In the genomic region with DNA sequence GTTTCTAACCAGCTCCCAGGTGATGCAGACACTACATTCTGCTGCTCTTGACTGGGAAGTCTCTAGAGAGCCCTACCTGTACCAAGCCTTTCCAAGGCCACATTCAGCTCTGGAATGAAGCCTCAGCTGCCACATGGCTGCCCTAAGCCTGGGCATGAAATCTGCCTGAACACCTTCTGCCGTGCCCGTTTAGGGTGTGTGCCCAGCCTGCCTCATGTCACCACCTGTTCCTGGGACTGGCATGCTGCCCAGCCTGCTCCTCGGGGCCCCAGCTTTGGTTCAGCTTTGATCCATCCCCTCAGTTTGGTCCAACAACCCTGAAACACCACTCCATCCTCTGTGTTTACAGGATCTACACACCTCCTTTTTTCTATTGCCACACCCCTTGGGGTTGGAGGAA, we compare ENCODE assay signal across 22 cellular contexts.
DNase-seq lines count a peak whose midpoint lies in the region; ATAC-seq and FAIRE-seq lines count a peak whose summit lies in the region.
"Had no signal": no experiment of that assay in that cellular context is flagged by ENCODE, and none has a peak within 500 bp of the region (broad histone marks: within the 10 kb centered on the region; RNA-seq: fewer than 3 reads in every experiment).

No MANE protein-coding gene starts in this region.

- no peaks in the 10 kb centered on the region for H3K27me3 ChIP-seq in small intestine (ENCODE audit: control insufficient read depth in 2 of 2, insufficient read depth in 2 of 2, low read length in 2 of 2)
- H3K27me3 ChIP-seq: upper lobe of left lung had no signal

- no peak for ATAC-seq in GM19463 (IDR thresholded peaks at IDR 0.05; ENCODE audit: unreplicated experiment)
- ATAC-seq: activated CD8-positive, alpha-beta memory T cell treated with anti-CD3 and anti-CD28 coated beads, Interleukin-2, amount 10 ng/mL, durations not matched to agents 7 days and 5 days; HepG2; left lobe of liver had no signal

- 12 to 60% (median 34%) methylated on average over 3 of the region's 3 CpGs for WGBS in small intestine, 3 donors

- H3K27ac ChIP-seq in small intestine (ENCODE audit: low read depth in 1 of 2, low read length in 1 of 2): no peak overlapping the region
- H3K27ac ChIP-seq: 22Rv1 had no signal

- H3K4me1 ChIP-seq in small intestine (ENCODE audit: control insufficient read depth in 2 of 2, insufficient read depth in 1 of 2, low read depth in 1 of 2, low read length in 1 of 2): no peaks in the 10 kb centered on the region

- peaks cover 2% of the 10 kb centered on the region for H3K9me3 ChIP-seq in small intestine (ENCODE audit: control insufficient read depth, low read depth)
- H3K9me3 ChIP-seq: upper lobe of left lung had no signal

- no peak for FAIRE-seq in small intestine (lab: Jason Lieb, UNC)
- FAIRE-seq: colon, GM18507, HepG2 had no signal

- no peaks in the 10 kb centered on the region for H3K36me3 ChIP-seq in small intestine (ENCODE audit: control insufficient read depth in 2 of 2, insufficient read depth in 2 of 2, low read length in 2 of 2)
- H3K36me3 ChIP-seq: upper lobe of left lung had no signal

- DNase-seq in NCI-H1092 treated with DMSO at 0.1 percent for 48 hours (lab: John Stamatoyannopoulos, UW) (peak; percentile 4), NCI-H1092 (lab: John Stamatoyannopoulos, UW) (no peak), NCI-H1105 treated with DMSO at 0.1 percent for 48 hours (lab: John Stamatoyannopoulos, UW) (peak; percentile 49), RPMI8226 (peak; percentile 4), small intestine (peak; percentile 48), HK-2 (ENCODE audit: unreplicated experiment) (no peak), T-helper 2 cell (no peak)
- DNase-seq: activated CD4-positive, alpha-beta T cell treated with anti-CD3 and anti-CD28 coated beads, Interleukin-2, amount 10 ng/mL, durations not matched to agents 24 days and 14 days; activated CD8-positive, alpha-beta memory T cell treated with anti-CD3 and anti-CD28 coated beads, Interleukin-2, amount 10 ng/mL, durations not matched to agents 7 days and 5 days; activated naive CD8-positive, alpha-beta T cell treated with anti-CD3 and anti-CD28 coated beads for 36 hours; endodermal cell; midbrain; OCI-M1; stimulated activated naive CD4-positive, alpha-beta T cell treated with Interleukin-2 at 50 U/mL for 16 hours; T-helper 1 cell had no signal

- no peak overlapping the region for H3K4me3 ChIP-seq in small intestine (ENCODE audit: low read depth in 1 of 2, low read length in 2 of 2)
- H3K4me3 ChIP-seq: upper lobe of left lung had no signal

Comparison
In these comparisons a context has a peak if more than half of its experiments do, and no peak if none do; other contexts are left out.
1. DNase-seq: peak in NCI-H1092 treated with DMSO at 0.1 percent for 48 hours (single experiment), NCI-H1105 treated with DMSO at 0.1 percent for 48 hours (single experiment), RPMI8226 (single experiment) and small intestine (single experiment); none in NCI-H1092 (single experiment), HK-2 (single experiment) and T-helper 2 cell (0 of 5).